1 cellular context compared by ENCODE assay signal in the genomic region with DNA sequence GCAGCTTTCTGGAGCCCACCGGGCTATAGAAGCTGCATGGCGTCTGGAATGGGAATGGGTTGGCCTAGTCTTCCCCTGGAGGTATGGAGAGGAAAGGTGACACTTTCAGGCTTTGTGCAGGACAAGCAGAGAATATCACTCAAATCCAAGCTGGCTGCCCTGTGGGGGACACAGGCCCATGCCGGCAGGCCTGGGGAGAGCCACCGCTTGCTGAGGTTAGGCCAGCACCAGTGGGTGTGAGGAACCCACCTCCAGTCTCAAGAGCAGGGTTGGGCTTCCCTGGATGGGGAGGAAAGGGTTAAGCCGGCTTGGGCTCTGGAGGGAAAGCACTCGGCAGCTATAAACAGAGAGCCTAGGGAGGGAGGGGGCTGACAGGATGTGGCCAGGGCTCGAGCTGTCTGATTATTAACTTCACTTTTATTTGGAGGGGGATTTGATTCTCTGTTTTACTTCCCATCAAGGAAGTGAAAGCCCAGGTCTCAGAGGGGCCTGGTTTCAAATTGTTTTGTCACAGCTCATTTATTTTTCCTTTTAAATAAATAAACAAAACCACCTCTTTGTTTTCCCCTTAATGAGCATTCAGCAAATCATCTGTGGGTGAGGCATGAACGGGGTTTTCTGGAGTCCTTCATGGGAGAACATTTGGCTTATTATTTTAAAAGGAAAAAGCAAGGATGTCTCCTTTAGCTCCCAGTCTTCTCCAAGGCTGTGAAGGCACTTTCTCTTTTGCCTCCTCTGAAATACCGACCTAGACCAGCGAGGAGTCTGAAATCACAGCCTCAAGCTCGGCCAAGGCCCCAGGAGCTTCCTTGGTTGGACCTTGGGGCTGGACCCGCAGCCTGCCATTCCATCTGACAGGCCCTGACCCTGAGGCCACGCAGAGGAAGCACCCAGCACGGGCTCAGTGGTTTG.
TF ChIP-seq lines count a peak whose summit lies in the region.

No MANE protein-coding gene starts in this region.

TF ChIP-seq in HepG2, 621 proteins besides CTCF, POLR2A, EP300 and RAD21 (continued from another document and continues in another):
- TF ChIP-seq, protein P1, sequence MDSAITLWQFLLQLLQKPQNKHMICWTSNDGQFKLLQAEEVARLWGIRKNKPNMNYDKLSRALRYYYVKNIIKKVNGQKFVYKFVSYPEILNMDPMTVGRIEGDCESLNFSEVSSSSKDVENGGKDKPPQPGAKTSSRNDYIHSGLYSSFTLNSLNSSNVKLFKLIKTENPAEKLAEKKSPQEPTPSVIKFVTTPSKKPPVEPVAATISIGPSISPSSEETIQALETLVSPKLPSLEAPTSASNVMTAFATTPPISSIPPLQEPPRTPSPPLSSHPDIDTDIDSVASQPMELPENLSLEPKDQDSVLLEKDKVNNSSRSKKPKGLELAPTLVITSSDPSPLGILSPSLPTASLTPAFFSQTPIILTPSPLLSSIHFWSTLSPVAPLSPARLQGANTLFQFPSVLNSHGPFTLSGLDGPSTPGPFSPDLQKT (CRISPR knock-in tag; IDR thresholded peaks at IDR 0.05; ENCODE audit: borderline replicate concordance) = no peak
- TF ChIP-seq HES4 (CRISPR knock-in tag; IDR thresholded peaks at IDR 0.05; ENCODE audit: borderline replicate concordance) (no peak), REPIN1 (CRISPR knock-in tag; IDR thresholded peaks at IDR 0.05; ENCODE audit: borderline replicate concordance, low read depth) (no peak), SIX4 (CRISPR knock-in tag; IDR thresholded peaks at IDR 0.05) (no peak), MBD4 (IDR thresholded peaks at IDR 0.05; ENCODE audit: borderline replicate concordance, low read length) (no peak), ZNF432 (CRISPR knock-in tag; IDR thresholded peaks at IDR 0.05; ENCODE audit: borderline replicate concordance) (no peak), NCOA1 (CRISPR knock-in tag; IDR thresholded peaks at IDR 0.05) (no peak), ZNF251 (CRISPR knock-in tag; IDR thresholded peaks at IDR 0.05) (no peak), GTF2F1 (IDR thresholded peaks at IDR 0.05; ENCODE audit: low read length) (no peak), ZNF160 (CRISPR knock-in tag; IDR thresholded peaks at IDR 0.05) (no peak), MEIS2 (CRISPR knock-in tag; IDR thresholded peaks at IDR 0.05) (no peak; the same call in 1 of the 2 replicates), RBM22 (optimal IDR thresholded peaks at IDR 0.05; ENCODE audit: low read length) (no peak), ZNF235 (CRISPR knock-in tag; IDR thresholded peaks at IDR 0.05; ENCODE audit: borderline replicate concordance) (no peak), ZNF672 (CRISPR knock-in tag; IDR thresholded peaks at IDR 0.05) (no peak), ZNF446 (CRISPR knock-in tag; IDR thresholded peaks at IDR 0.05) (no peak), ZNF230 (CRISPR knock-in tag; IDR thresholded peaks at IDR 0.05) (no peak), U2AF1 (optimal IDR thresholded peaks at IDR 0.05; ENCODE audit: low read depth, low read length) (no peak), ZSCAN12 (CRISPR knock-in tag; IDR thresholded peaks at IDR 0.05) (no peak), ZNF7 (CRISPR knock-in tag; IDR thresholded peaks at IDR 0.05) (no peak), GATAD2A (CRISPR knock-in tag; IDR thresholded peaks at IDR 0.05) (peak; percentile 77), ZNF234 (CRISPR knock-in tag; conservative IDR thresholded peaks at IDR 0.05) (no peak), MAF1 (CRISPR knock-in tag; IDR thresholded peaks at IDR 0.05; ENCODE audit: borderline replicate concordance) (no peak), ZMYM3 (CRISPR knock-in tag; IDR thresholded peaks at IDR 0.05) (peak; percentile 60), ZEB1 (IDR thresholded peaks at IDR 0.05; ENCODE audit: insufficient replicate concordance, low read depth) (no peak), ZNF20 (CRISPR knock-in tag; IDR thresholded peaks at IDR 0.05) (no peak), TGIF2 (CRISPR knock-in tag; IDR thresholded peaks at IDR 0.05) (peak; percentile 42; the same call in 1 of the 2 replicates), ZSCAN30 (CRISPR knock-in tag; IDR thresholded peaks at IDR 0.05) (no peak), ZNF331 (CRISPR knock-in tag; IDR thresholded peaks at IDR 0.05) (peak; percentile 61; the same call in 1 of the 2 replicates), ZNF343 (CRISPR knock-in tag; IDR thresholded peaks at IDR 0.05) (no peak), ARNTL (CRISPR knock-in tag; IDR thresholded peaks at IDR 0.05) (no peak), MAFG (CRISPR knock-in tag; IDR thresholded peaks at IDR 0.05) (no peak), HDAC2 (CRISPR knock-in tag; IDR thresholded peaks at IDR 0.05) (peak; percentile 53; the same call in 1 of the 2 replicates), ZNF614 (CRISPR knock-in tag; IDR thresholded peaks at IDR 0.05; ENCODE audit: borderline replicate concordance) (peak; percentile 33; the same call in 1 of the 2 replicates), KLF11 (CRISPR knock-in tag; IDR thresholded peaks at IDR 0.05) (no peak), FOXA1 (IDR thresholded peaks at IDR 0.05) (no peak), FOXA1 (CRISPR knock-in tag; IDR thresholded peaks at IDR 0.05) (no peak; the same call in 1 of the 2 replicates), MAFF (IDR thresholded peaks at IDR 0.05; ENCODE audit: low read depth, low read length) (no peak)
- TF ChIP-seq, protein P2, sequence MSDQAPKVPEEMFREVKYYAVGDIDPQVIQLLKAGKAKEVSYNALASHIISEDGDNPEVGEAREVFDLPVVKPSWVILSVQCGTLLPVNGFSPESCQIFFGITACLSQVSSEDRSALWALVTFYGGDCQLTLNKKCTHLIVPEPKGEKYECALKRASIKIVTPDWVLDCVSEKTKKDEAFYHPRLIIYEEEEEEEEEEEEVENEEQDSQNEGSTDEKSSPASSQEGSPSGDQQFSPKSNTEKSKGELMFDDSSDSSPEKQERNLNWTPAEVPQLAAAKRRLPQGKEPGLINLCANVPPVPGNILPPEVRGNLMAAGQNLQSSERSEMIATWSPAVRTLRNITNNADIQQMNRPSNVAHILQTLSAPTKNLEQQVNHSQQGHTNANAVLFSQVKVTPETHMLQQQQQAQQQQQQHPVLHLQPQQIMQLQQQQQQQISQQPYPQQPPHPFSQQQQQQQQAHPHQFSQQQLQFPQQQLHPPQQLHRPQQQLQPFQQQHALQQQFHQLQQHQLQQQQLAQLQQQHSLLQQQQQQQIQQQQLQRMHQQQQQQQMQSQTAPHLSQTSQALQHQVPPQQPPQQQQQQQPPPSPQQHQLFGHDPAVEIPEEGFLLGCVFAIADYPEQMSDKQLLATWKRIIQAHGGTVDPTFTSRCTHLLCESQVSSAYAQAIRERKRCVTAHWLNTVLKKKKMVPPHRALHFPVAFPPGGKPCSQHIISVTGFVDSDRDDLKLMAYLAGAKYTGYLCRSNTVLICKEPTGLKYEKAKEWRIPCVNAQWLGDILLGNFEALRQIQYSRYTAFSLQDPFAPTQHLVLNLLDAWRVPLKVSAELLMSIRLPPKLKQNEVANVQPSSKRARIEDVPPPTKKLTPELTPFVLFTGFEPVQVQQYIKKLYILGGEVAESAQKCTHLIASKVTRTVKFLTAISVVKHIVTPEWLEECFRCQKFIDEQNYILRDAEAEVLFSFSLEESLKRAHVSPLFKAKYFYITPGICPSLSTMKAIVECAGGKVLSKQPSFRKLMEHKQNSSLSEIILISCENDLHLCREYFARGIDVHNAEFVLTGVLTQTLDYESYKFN (CRISPR knock-in tag; conservative IDR thresholded peaks at IDR 0.05) = peak; percentile 72
- TF ChIP-seq, protein P3, sequence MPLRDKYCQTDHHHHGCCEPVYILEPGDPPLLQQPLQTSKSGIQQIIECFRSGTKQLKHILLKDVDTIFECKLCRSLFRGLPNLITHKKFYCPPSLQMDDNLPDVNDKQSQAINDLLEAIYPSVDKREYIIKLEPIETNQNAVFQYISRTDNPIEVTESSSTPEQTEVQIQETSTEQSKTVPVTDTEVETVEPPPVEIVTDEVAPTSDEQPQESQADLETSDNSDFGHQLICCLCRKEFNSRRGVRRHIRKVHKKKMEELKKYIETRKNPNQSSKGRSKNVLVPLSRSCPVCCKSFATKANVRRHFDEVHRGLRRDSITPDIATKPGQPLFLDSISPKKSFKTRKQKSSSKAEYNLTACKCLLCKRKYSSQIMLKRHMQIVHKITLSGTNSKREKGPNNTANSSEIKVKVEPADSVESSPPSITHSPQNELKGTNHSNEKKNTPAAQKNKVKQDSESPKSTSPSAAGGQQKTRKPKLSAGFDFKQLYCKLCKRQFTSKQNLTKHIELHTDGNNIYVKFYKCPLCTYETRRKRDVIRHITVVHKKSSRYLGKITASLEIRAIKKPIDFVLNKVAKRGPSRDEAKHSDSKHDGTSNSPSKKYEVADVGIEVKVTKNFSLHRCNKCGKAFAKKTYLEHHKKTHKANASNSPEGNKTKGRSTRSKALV (CRISPR knock-in tag; IDR thresholded peaks at IDR 0.05) = no peak
- TF ChIP-seq, protein P4, sequence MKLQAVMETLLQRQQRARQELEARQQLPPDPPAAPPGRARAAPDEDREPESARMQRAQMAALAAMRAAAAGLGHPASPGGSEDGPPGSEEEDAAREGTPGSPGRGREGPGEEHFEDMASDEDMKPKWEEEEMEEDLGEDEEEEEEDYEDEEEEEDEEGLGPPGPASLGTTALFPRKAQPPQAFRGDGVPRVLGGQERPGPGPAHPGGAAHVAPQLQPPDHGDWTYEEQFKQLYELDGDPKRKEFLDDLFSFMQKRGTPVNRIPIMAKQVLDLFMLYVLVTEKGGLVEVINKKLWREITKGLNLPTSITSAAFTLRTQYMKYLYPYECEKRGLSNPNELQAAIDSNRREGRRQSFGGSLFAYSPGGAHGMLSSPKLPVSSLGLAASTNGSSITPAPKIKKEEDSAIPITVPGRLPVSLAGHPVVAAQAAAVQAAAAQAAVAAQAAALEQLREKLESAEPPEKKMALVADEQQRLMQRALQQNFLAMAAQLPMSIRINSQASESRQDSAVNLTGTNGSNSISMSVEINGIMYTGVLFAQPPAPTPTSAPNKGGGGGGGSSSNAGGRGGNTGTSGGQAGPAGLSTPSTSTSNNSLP (IDR thresholded peaks at IDR 0.05; ENCODE audit: low read depth, low read length) = no peak
- TF ChIP-seq, protein P5, sequence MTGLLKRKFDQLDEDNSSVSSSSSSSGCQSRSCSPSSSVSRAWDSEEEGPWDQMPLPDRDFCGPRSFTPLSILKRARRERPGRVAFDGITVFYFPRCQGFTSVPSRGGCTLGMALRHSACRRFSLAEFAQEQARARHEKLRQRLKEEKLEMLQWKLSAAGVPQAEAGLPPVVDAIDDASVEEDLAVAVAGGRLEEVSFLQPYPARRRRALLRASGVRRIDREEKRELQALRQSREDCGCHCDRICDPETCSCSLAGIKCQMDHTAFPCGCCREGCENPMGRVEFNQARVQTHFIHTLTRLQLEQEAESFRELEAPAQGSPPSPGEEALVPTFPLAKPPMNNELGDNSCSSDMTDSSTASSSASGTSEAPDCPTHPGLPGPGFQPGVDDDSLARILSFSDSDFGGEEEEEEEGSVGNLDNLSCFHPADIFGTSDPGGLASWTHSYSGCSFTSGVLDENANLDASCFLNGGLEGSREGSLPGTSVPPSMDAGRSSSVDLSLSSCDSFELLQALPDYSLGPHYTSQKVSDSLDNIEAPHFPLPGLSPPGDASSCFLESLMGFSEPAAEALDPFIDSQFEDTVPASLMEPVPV (CRISPR knock-in tag; IDR thresholded peaks at IDR 0.05) = no peak
- TF ChIP-seq, protein P6, sequence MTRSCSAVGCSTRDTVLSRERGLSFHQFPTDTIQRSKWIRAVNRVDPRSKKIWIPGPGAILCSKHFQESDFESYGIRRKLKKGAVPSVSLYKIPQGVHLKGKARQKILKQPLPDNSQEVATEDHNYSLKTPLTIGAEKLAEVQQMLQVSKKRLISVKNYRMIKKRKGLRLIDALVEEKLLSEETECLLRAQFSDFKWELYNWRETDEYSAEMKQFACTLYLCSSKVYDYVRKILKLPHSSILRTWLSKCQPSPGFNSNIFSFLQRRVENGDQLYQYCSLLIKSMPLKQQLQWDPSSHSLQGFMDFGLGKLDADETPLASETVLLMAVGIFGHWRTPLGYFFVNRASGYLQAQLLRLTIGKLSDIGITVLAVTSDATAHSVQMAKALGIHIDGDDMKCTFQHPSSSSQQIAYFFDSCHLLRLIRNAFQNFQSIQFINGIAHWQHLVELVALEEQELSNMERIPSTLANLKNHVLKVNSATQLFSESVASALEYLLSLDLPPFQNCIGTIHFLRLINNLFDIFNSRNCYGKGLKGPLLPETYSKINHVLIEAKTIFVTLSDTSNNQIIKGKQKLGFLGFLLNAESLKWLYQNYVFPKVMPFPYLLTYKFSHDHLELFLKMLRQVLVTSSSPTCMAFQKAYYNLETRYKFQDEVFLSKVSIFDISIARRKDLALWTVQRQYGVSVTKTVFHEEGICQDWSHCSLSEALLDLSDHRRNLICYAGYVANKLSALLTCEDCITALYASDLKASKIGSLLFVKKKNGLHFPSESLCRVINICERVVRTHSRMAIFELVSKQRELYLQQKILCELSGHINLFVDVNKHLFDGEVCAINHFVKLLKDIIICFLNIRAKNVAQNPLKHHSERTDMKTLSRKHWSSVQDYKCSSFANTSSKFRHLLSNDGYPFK (CRISPR knock-in tag; IDR thresholded peaks at IDR 0.05; ENCODE audit: borderline replicate concordance) = 0 out of 2 replicates have a peak, but pooled peaks have one; percentile 8
- TF ChIP-seq, protein P7, sequence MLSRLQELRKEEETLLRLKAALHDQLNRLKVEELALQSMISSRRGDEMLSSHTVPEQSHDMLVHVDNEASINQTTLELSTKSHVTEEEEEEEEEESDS (CRISPR knock-in tag; IDR thresholded peaks at IDR 0.05; ENCODE audit: borderline replicate concordance) = no peak
- TF ChIP-seq, protein P8, sequence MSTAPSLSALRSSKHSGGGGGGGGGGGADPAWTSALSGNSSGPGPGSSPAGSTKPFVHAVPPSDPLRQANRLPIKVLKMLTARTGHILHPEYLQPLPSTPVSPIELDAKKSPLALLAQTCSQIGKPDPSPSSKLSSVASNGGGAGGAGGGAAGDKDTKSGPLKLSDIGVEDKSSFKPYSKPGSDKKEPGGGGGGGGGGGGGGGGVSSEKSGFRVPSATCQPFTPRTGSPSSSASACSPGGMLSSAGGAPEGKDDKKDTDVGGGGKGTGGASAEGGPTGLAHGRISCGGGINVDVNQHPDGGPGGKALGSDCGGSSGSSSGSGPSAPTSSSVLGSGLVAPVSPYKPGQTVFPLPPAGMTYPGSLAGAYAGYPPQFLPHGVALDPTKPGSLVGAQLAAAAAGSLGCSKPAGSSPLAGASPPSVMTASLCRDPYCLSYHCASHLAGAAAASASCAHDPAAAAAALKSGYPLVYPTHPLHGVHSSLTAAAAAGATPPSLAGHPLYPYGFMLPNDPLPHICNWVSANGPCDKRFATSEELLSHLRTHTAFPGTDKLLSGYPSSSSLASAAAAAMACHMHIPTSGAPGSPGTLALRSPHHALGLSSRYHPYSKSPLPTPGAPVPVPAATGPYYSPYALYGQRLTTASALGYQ (CRISPR knock-in tag; IDR thresholded peaks at IDR 0.05) = no peak; the same call in 1 of the 2 replicates
